Comparison of ENCODE assay signal across 1 cellular context in the genomic region with DNA sequence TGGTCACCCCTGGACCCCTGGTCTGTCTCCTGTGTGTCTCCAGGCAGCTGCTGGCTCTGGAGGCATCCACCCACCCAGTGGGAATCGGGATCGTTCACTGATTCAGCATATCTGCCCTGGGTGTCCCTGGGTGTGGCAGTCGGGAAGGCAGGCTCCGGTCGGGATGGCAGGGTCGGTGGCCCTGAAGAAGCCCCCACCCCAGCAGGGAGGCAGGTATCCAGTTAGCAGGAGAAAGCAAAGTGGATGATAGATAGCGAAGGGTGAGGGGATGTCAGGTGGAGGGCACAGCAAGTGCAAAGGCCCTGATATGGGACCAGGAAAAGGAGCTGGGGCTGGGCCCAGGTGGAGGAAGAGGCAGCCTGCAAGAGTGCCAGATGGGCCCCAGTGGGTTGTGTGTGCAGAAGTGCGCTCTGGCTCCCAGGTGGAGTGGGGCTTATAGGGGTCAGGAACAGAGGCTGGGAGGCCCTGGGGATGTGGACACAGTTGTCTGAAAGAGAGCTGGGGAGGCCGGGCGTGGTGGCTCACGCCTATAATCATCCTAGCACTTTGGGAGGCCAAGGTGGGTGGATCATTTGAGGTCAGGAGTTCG.
TF ChIP-seq lines count a peak whose summit lies in the region.

No MANE protein-coding gene starts in this region.

TF ChIP-seq in K562, 482 proteins besides CTCF, POLR2A, EP300 and RAD21:
- TF ChIP-seq HMG20B (CRISPR knock-in tag; IDR thresholded peaks at IDR 0.05): no peak
- no peak for TF ChIP-seq CHAMP1 (IDR thresholded peaks at IDR 0.05)
- 0 out of 2 replicates have a peak, but pooled peaks have one; percentile 16 for TF ChIP-seq RBFOX2 (IDR thresholded peaks at IDR 0.05; ENCODE audit: low read depth, low read length)
- TF ChIP-seq, protein P1, sequence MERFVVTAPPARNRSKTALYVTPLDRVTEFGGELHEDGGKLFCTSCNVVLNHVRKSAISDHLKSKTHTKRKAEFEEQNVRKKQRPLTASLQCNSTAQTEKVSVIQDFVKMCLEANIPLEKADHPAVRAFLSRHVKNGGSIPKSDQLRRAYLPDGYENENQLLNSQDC (CRISPR knock-in tag; IDR thresholded peaks at IDR 0.05): no peak
- peak; percentile 38 for TF ChIP-seq ZNF316 (IDR thresholded peaks at IDR 0.05)
- no peak for TF ChIP-seq ZBTB11 (CRISPR knock-in tag; IDR thresholded peaks at IDR 0.05)
- TF ChIP-seq EGR1 (conservative IDR thresholded peaks at IDR 0.05): peak; percentile 38; the same call in 1 of the 2 replicates
